In the genomic region with DNA sequence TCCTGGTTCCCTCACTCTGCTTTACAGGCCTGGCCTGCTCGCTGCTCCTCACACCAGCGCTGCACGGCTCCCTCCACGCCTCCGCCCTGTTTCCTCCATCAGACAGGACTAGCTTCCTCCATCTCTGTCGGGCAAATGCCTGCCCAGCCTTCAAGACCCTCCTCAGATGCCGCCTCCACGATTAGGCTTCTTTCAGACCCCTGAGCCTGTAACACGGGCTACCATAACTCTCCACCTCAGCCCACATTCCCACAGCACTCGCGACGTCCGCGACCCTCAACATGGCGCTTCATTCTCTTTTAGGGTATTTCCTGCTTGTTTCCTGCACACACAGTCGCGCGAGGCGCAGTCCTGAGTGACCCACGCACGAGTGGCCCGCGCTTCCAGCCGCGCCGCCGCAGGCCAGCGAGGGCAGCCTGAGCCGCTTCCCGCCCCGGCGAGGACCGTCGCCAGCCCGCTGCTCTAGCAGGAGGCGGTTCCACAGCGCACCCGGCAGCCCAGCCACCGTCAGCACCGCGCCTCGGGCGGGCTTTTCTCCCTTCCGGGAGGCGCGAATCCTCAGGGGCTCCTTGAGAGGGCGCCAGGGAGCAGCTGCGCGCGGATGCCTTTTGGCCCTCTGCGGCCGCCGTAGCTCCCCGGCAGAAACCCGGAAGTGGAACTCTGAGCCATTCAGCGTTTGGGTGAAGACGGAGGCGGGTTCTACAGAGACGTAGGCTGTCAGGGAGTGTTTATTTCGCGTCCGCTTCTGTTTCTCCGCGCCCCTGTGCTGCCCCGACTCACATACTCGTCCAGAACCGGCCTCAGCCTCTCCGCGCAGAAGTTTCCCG, we compare ENCODE assay signal across 7 cellular contexts.
DNase-seq lines count a peak whose midpoint lies in the region; ATAC-seq lines count a peak whose summit lies in the region.

A gene (plus strand): TSS at position 695 of the 827 bp plus-strand sequence. CDS start 138 bp downstream, outside the sequence.

- H3K27me3 Mint-ChIP-seq in T-helper 2 cell treated with Interferon-gamma antibody and Interleukin-4, amounts not matched to agents 5 μg/mL and 100 μg/mL, for 36 hours (ENCODE audit: low read depth): no peaks in the 10 kb centered on the region
- no peaks in the 10 kb centered on the region for H3K27me3 Mint-ChIP-seq in central memory CD8-positive, alpha-beta T cell

- peak within 1 kb of the TSS; percentile 84 for H3K27ac ChIP-seq in layer of hippocampus (ENCODE audit: low read depth, low read length)

- H3K9me3 Mint-ChIP-seq in T-helper 2 cell treated with Interferon-gamma antibody and Interleukin-4, amounts not matched to agents 5 μg/mL and 100 μg/mL, for 36 hours: peaks cover 26% of the 10 kb centered on the region
- peaks cover 6% of the 10 kb centered on the region for H3K9me3 Mint-ChIP-seq in central memory CD8-positive, alpha-beta T cell

- H3K27me3 ChIP-seq in layer of hippocampus (ENCODE audit: control insufficient read depth, insufficient read depth, low read length): no peaks in the 10 kb centered on the region

- ATAC-seq in GM18909 (IDR thresholded peaks at IDR 0.05; ENCODE audit: poor library complexity, unreplicated experiment) (peak; percentile 100), HG03139 (IDR thresholded peaks at IDR 0.05; ENCODE audit: unreplicated experiment) (peak; percentile 100)
- peak; percentile 96 for ATAC-seq in central memory CD8-positive, alpha-beta T cell (replicated peaks; ENCODE audit: extremely low read depth, poor library complexity, severe bottlenecking)

- peaks cover 34% of the 10 kb centered on the region for H3K36me3 Mint-ChIP-seq in T-helper 2 cell treated with Interferon-gamma antibody and Interleukin-4, amounts not matched to agents 5 μg/mL and 100 μg/mL, for 36 hours (ENCODE audit: low read depth)
- peaks cover 15% of the 10 kb centered on the region for H3K36me3 Mint-ChIP-seq in central memory CD8-positive, alpha-beta T cell (ENCODE audit: insufficient read depth)

- H3K27ac Mint-ChIP-seq in T-helper 2 cell treated with Interferon-gamma antibody and Interleukin-4, amounts not matched to agents 5 μg/mL and 100 μg/mL, for 36 hours: peak within 1 kb of the TSS; percentile 95
- peak within 1 kb of the TSS; percentile 97 for H3K27ac Mint-ChIP-seq in central memory CD8-positive, alpha-beta T cell (ENCODE audit: low read depth)

- peaks cover 42% of the 10 kb centered on the region for H3K4me1 Mint-ChIP-seq in T-helper 2 cell treated with Interferon-gamma antibody and Interleukin-4, amounts not matched to agents 5 μg/mL and 100 μg/mL, for 36 hours (ENCODE audit: low read depth)
- peaks cover 35% of the 10 kb centered on the region for H3K4me1 Mint-ChIP-seq in central memory CD8-positive, alpha-beta T cell

- DNase-seq in T-helper 2 cell treated with Interferon-gamma antibody and Interleukin-4, amounts not matched to agents 5 μg/mL and 100 μg/mL, for 36 hours (ENCODE audit: low spot score): peak; percentile 97
- peak; percentile 96 to 99 for DNase-seq in central memory CD8-positive, alpha-beta T cell (ENCODE audit: low spot score in 2 of 2)
- DNase-seq in stimulated activated CD4-positive, alpha-beta T cell treated with anti-CD3 and anti-CD28 coated beads, Interleukin-2, amount 100 ng/mL, for 24 hours: peak; percentile 95 to 97
- DNase-seq in NCI-H510A treated with DMSO at 0.1 percent for 48 hours (lab: John Stamatoyannopoulos, UW): no peak

- H3K4me3 Mint-ChIP-seq in T-helper 2 cell treated with Interferon-gamma antibody and Interleukin-4, amounts not matched to agents 5 μg/mL and 100 μg/mL, for 36 hours: peak within 1 kb of the TSS; percentile 92
- peak within 1 kb of the TSS; percentile 94 for H3K4me3 Mint-ChIP-seq in central memory CD8-positive, alpha-beta T cell
